18 cellular contexts compared by ENCODE assay signal in the genomic region with DNA sequence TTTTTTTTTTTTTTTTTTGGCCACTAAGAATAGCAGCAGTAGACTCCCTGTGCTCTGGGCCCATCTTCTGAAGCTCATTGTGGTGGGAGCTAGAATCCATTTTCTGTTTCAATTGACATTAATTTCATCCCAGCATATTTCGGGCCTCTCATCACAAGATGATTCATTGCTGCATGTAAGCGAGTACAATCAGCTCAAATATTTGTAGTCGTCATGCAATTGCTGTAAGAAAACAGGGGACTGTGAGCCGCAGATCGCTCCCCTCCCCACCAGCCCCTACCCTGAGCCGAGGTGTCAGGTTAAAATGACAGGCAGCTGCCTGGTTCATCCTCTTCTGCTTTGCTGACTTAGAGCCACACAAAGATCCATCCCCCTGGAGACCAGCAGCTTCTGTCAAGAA.
DNase-seq lines count a peak whose midpoint lies in the region; ATAC-seq, FAIRE-seq and TF ChIP-seq lines count a peak whose summit lies in the region.
"Had no signal": no experiment of that assay in that cellular context is flagged by ENCODE, and none has a peak within 500 bp of the region (broad histone marks: within the 10 kb centered on the region; RNA-seq: fewer than 3 reads in every experiment).

No MANE protein-coding gene starts in this region.

- no peak for TF ChIP-seq EP300 in esophagus muscularis mucosa (IDR thresholded peaks at IDR 0.05)

- 75% methylated on average over 6 of the region's 6 CpGs for WGBS in esophagus muscularis mucosa

- peak; percentile 71 for FAIRE-seq in keratinocyte (lab: Jason Lieb, UNC)
- FAIRE-seq: A549, D721Med, HepG2, pancreas had no signal

- no peaks in the 10 kb centered on the region for H3K27me3 ChIP-seq in ACC112 (ENCODE audit: insufficient read depth, low read length)
- H3K27me3 ChIP-seq in brain microvascular endothelial cell (replicated peaks), result no peaks in the 10 kb centered on the region
- H3K27me3 ChIP-seq in keratinocyte (ENCODE audit: control insufficient read depth, extremely low read depth, insufficient read depth, low read length), result no peaks in the 10 kb centered on the region
- no peaks in the 10 kb centered on the region for H3K27me3 ChIP-seq in esophagus muscularis mucosa
- H3K27me3 ChIP-seq: pancreas had no signal

- no peak overlapping the region for H3K4me2 ChIP-seq in keratinocyte (ENCODE audit: control insufficient read depth, extremely low read depth, insufficient read depth, low read depth, low read length)
- H3K4me2 ChIP-seq: A549, PC-9 had no signal

- no peak overlapping the region for H3K9ac ChIP-seq in keratinocyte (ENCODE audit: control insufficient read depth, extremely low read depth, insufficient read depth, low read length)

- H3K9me3 ChIP-seq in keratinocyte (ENCODE audit: control insufficient read depth, low read depth, low read length) (no peaks in the 10 kb centered on the region), esophagus muscularis mucosa (no peaks in the 10 kb centered on the region)
- H3K9me3 ChIP-seq: A549, pancreas, thoracic aorta had no signal

- 0 out of 2 replicates have a peak overlapping the region, but pooled peaks have one; percentile 15 for H3K4me3 Mint-ChIP-seq in HFFc6
- H3K4me3 Mint-ChIP-seq: T-cell had no signal

- no peak for TF ChIP-seq POLR2A in esophagus muscularis mucosa (IDR thresholded peaks at IDR 0.05; ENCODE audit: low read depth)

- H3K79me2 ChIP-seq in ACC112 (ENCODE audit: control insufficient read depth, insufficient read depth, low read length, unreplicated experiment) (no peaks in the 10 kb centered on the region), keratinocyte (ENCODE audit: control insufficient read depth, insufficient read depth, low read length) (no peaks in the 10 kb centered on the region)

- H3K27ac Mint-ChIP-seq in HFFc6, result peak overlapping the region; percentile 65; the same call in 1 of the 2 replicates
- H3K27ac Mint-ChIP-seq: T-cell had no signal

- peak overlapping the region; percentile 11 for H3K27ac ChIP-seq in ACC112 (ENCODE audit: low read depth, low read length)
- H3K27ac ChIP-seq in brain microvascular endothelial cell, result peak overlapping the region; percentile 4
- no peak overlapping the region for H3K27ac ChIP-seq in keratinocyte (ENCODE audit: control insufficient read depth, insufficient read depth, low read length)
- no peak overlapping the region for H3K27ac ChIP-seq in esophagus muscularis mucosa (replicated peaks in 1 of 4)
- H3K27ac ChIP-seq: A549, pancreas, PC-9, thoracic aorta had no signal

- H3K9me1 ChIP-seq in keratinocyte (ENCODE audit: control insufficient read depth, extremely low read depth, insufficient read depth, low read length), result no peaks in the 10 kb centered on the region

- peaks cover 13% of the 10 kb centered on the region for H3K4me1 ChIP-seq in ACC112 (ENCODE audit: control insufficient read depth, insufficient read depth, low read length, unreplicated experiment)
- no peaks in the 10 kb centered on the region for H3K4me1 ChIP-seq in keratinocyte (ENCODE audit: control insufficient read depth, extremely low read depth, insufficient read depth, low read length)
- H3K4me1 ChIP-seq in esophagus muscularis mucosa, result peaks cover 2 to 10% (median 7%) of the 10 kb centered on the region in 4 donors
- H3K4me1 ChIP-seq: A549, pancreas had no signal

- no peaks in the 10 kb centered on the region for H3K9me3 Mint-ChIP-seq in HFFc6
- H3K9me3 Mint-ChIP-seq: T-cell had no signal

- ATAC-seq in HG03025 (IDR thresholded peaks at IDR 0.05; ENCODE audit: low FRiP score, unreplicated experiment) (no peak), GM19463 (IDR thresholded peaks at IDR 0.05; ENCODE audit: unreplicated experiment) (no peak)
- ATAC-seq: A549, HepG2, pancreas, T-cell had no signal

- H3K27me3 Mint-ChIP-seq in HFFc6 (ENCODE audit: insufficient read depth), result peaks cover 11% of the 10 kb centered on the region

- H3K4me1 Mint-ChIP-seq in HFFc6 (ENCODE audit: low read depth), result peaks cover 18% of the 10 kb centered on the region
- H3K4me1 Mint-ChIP-seq: T-cell had no signal

- dilution Hi-C loops in keratinocyte (cut with MboI; ENCODE audit: extremely low pct_ligation_motif_present, low sequenced_read_pairs), result no loop called here

- H2AFZ ChIP-seq in ACC112 (ENCODE audit: low read length, unreplicated experiment) (peak overlapping the region; percentile 59), keratinocyte (ENCODE audit: control insufficient read depth, low read length) (no peak overlapping the region)
- H2AFZ ChIP-seq: PC-9 had no signal

- H3K36me3 Mint-ChIP-seq in HFFc6 (ENCODE audit: low read depth), result no peaks in the 10 kb centered on the region
- H3K36me3 Mint-ChIP-seq: T-cell had no signal

- in situ Hi-C loops in brain microvascular endothelial cell (cut with HindIII; ENCODE audit: low pct_ligation_motif_present, low sequenced_read_pairs), result no loop called here

- H4K20me1 ChIP-seq in keratinocyte (ENCODE audit: control insufficient read depth, extremely low read depth, insufficient read depth, low read length), result no peaks in the 10 kb centered on the region

- H3K4me3 ChIP-seq in ACC112 (ENCODE audit: low read depth, low read length) (0 out of 2 replicates have a peak overlapping the region, but pooled peaks have one; percentile 2), brain microvascular endothelial cell (ENCODE audit: low read depth, low read length) (no peak overlapping the region), keratinocyte (ENCODE audit: control insufficient read depth in 2 of 3, extremely low read depth in 1 of 3, insufficient read depth in 2 of 3, low read depth in 1 of 3, low read length in 3 of 3) (no peak overlapping the region), esophagus muscularis mucosa (no peak overlapping the region)
- H3K4me3 ChIP-seq: A549, pancreas, PC-9, thoracic aorta had no signal

- no peaks in the 10 kb centered on the region for H3K36me3 ChIP-seq in ACC112 (ENCODE audit: insufficient read depth, low read length)
- no peaks in the 10 kb centered on the region for H3K36me3 ChIP-seq in brain microvascular endothelial cell (replicated peaks)
- H3K36me3 ChIP-seq in keratinocyte (ENCODE audit: control insufficient read depth in 2 of 2, extremely low read depth in 1 of 2, insufficient read depth in 2 of 2, low read length in 2 of 2), result no peaks in the 10 kb centered on the region
- no peaks in the 10 kb centered on the region for H3K36me3 ChIP-seq in esophagus muscularis mucosa
- H3K36me3 ChIP-seq: pancreas, thoracic aorta had no signal

- DNase-seq in HFFc6, result peak; percentile 58
- DNase-seq in brain microvascular endothelial cell, result peak; percentile 91
- no peak for DNase-seq in keratinocyte (ENCODE audit: low read depth, low spot score)
- DNase-seq in C1 segment of cervical spinal cord (lab: John Stamatoyannopoulos, UW), result no peak
- DNase-seq in esophagus muscularis mucosa (ENCODE audit: extremely low spot score), result no peak
- DNase-seq: anterior cingulate cortex, NCI-H1105, NCI-H446, pancreas, PC-9, T-cell had no signal

- TF ChIP-seq CTCF in HFFc6 (IDR thresholded peaks at IDR 0.05) (no peak), brain microvascular endothelial cell (IDR thresholded peaks at IDR 0.05; ENCODE audit: low read depth, low read length, missing control alignments) (no peak), keratinocyte (optimal IDR thresholded peaks at IDR 0.05 in 1 of 3, IDR thresholded peaks at IDR 0.05 in 1 of 3, conservative IDR thresholded peaks at IDR 0.05 in 1 of 3; ENCODE audit: extremely low read depth in 1 of 3, insufficient read depth in 2 of 3, low read length in 3 of 3) (no peak), esophagus muscularis mucosa (IDR thresholded peaks at IDR 0.05) (no peak)

- intact Hi-C loops in esophagus muscularis mucosa (cut with DNase I), result no loop called here

Comparison
In these comparisons a context has a peak if more than half of its experiments do, and no peak if none do; other contexts are left out.
1. H3K27ac ChIP-seq: peak in ACC112 (single experiment) and brain microvascular endothelial cell (single experiment); none in keratinocyte (single experiment) and esophagus muscularis mucosa (0 of 4).
2. DNase-seq: peak in HFFc6 (single experiment) and brain microvascular endothelial cell (single experiment); none in keratinocyte (single experiment), C1 segment of cervical spinal cord (0 of 14) and esophagus muscularis mucosa (single experiment).